Comparison of ENCODE assay signal across 9 cellular contexts in the genomic region with DNA sequence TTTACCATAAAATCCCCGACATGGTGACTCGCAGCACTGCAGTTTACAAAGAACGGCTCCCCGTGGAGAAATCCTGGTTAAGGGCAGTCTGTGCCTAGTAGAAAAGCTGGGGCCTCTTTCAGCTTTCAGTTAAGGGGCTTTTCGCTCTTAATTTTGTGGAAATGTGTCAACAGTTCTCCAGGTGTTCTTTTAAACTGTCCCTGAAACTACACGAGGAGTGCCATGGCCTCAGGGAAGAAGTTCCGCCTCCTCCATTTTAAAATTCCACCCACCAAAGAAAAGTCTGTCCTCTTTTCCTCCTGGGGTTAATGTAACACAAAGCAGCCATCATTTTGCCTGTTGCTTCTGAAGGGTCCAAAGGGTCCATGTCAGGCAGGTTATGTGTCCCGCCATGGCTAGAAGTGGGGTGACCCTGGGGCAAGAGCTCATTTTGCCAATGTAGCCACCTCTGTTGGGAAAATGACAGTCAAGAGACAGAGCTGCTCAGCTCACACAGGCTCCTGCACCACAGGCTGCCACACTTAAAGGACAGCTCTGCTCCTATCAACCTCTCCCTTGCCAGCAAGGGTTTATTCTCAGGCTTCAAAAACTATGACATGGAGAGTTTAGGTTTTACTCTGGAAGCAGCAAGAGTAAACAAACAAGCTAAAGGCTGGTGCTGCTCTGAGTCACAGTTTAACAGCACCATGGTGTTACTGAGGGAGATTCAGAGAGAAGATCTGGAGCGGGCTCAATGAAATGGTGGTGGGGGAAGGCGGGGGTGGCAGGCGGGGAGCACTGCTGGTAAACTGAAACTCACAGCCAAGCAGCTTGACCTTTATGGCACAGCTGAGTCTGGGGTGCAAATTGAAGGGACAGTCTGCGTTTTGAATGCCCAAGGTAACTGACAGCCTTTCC. TPM values are rescaled to one million over a fixed set of nuclear protein-coding genes. Genes with fewer than 3 reads are reported as not detected.
DNase-seq lines count a peak whose midpoint lies in the region; ATAC-seq, FAIRE-seq and TF ChIP-seq lines count a peak whose summit lies in the region.
"Had no signal": no experiment of that assay in that cellular context is flagged by ENCODE, and none has a peak within 500 bp of the region (broad histone marks: within the 10 kb centered on the region; RNA-seq: fewer than 3 reads in every experiment).

No MANE protein-coding gene starts in this region.

- TF ChIP-seq CTCF in Peyer's patch (IDR thresholded peaks at IDR 0.05), result no peak
- TF ChIP-seq CTCF in foreskin fibroblast (IDR thresholded peaks at IDR 0.05; ENCODE audit: low read depth, low read length), result no peak
- TF ChIP-seq CTCF in D721Med (IDR thresholded peaks at IDR 0.05; ENCODE audit: insufficient read depth, missing control alignments), result no peak

- H3K36me3 ChIP-seq in Peyer's patch (no peaks in the 10 kb centered on the region), skeletal muscle satellite cell (ENCODE audit: insufficient read depth, low read length) (no peaks in the 10 kb centered on the region)
- H3K36me3 ChIP-seq: BLaER1 had no signal

- H3K9ac ChIP-seq in skeletal muscle satellite cell (ENCODE audit: low read depth, low read length), result peak overlapping the region; percentile 29
- H3K9ac ChIP-seq: BLaER1 had no signal

- H3K27me3 ChIP-seq in Peyer's patch, result no peaks in the 10 kb centered on the region
- peaks cover 62% of the 10 kb centered on the region for H3K27me3 ChIP-seq in skeletal muscle satellite cell (ENCODE audit: control insufficient read depth, insufficient read depth, low read length)

- DNase-seq in NCI-H2196 (lab: John Stamatoyannopoulos, UW; ENCODE audit: unreplicated experiment), result peak; percentile 41
- no peak for DNase-seq in NCI-H2196 treated with DMSO at 0.1 percent for 48 hours (lab: John Stamatoyannopoulos, UW; ENCODE audit: unreplicated experiment)
- no peak for DNase-seq in Peyer's patch
- peak; percentile 9 to 44 for DNase-seq in foreskin fibroblast
- no peak for DNase-seq in D721Med (ENCODE audit: insufficient read length, low spot score)
- no peak for DNase-seq in NCI-H1436 treated with DMSO at 0.1 percent for 48 hours (lab: John Stamatoyannopoulos, UW)

- TF ChIP-seq POLR2A in Peyer's patch (IDR thresholded peaks at IDR 0.05), result no peak

- FAIRE-seq in D721Med (lab: Jason Lieb, UNC), result no peak

- H3K4me1 ChIP-seq in Peyer's patch, result peaks cover 3 to 16% (median 5%) of the 10 kb centered on the region in 4 donors
- H3K4me1 ChIP-seq in skeletal muscle satellite cell (ENCODE audit: control insufficient read depth, insufficient read depth, low read length), result peaks cover 17% of the 10 kb centered on the region

- H3K4me3 ChIP-seq in Peyer's patch, result peak overlapping the region in 1 of 4 donors; percentile 71
- no peak overlapping the region for H3K4me3 ChIP-seq in foreskin fibroblast (ENCODE audit: low read depth in 1 of 2, low read length in 2 of 2)
- no peak overlapping the region for H3K4me3 ChIP-seq in skeletal muscle satellite cell (ENCODE audit: low read length)
- H3K4me3 ChIP-seq: BLaER1 had no signal

- peak overlapping the region; percentile 62 for H3K4me2 ChIP-seq in skeletal muscle satellite cell (ENCODE audit: low read length)
- H3K4me2 ChIP-seq: BLaER1 had no signal

- ATAC-seq in GM18868 (IDR thresholded peaks at IDR 0.05; ENCODE audit: unreplicated experiment), result no peak

- peak overlapping the region in 3 of 4 donors; percentile 48 to 73 (median 67) for H3K27ac ChIP-seq in Peyer's patch
- H3K27ac ChIP-seq: BLaER1 had no signal

- H3K9me3 ChIP-seq in Peyer's patch (no peaks in the 10 kb centered on the region), skeletal muscle satellite cell (replicated peaks; ENCODE audit: low read length) (no peaks in the 10 kb centered on the region)
- H3K9me3 ChIP-seq: BLaER1 had no signal

RNA-seq across cellular contexts. Expression of gene WHRN, which starts 3.2 kb away (rescaled TPM):
- 10 to 100 TPM; 10.7 to 35.5 (median 15.3) TPM for total RNA-seq in Peyer's patch
- total RNA-seq in skeletal muscle satellite cell (2012; rRNA removed), result 0.51 and 1.3 TPM in 2 replicates

Comparison
In these comparisons a context has a peak if more than half of its experiments do, and no peak if none do; other contexts are left out.
1. DNase-seq: peak in NCI-H2196 (single experiment) and foreskin fibroblast (2 of 2); none in NCI-H2196 treated with DMSO at 0.1 percent for 48 hours (single experiment), Peyer's patch (0 of 3), D721Med (single experiment) and NCI-H1436 treated with DMSO at 0.1 percent for 48 hours (single experiment).